ENCODE assay signal across 18 cellular contexts in genomic region chr9:134225186-134225585, GRCh38.
"Had no signal": no experiment of that assay in that cellular context is flagged by ENCODE, and none has a peak within 500 bp of the region (broad histone marks: within the 10 kb centered on the region; RNA-seq: fewer than 3 reads in every experiment).

No MANE protein-coding gene starts in this region.

- H3K36me3 Mint-ChIP-seq: activated naive CD4-positive, alpha-beta T cell treated with anti-CD3 and anti-CD28 coated beads, Interleukin-2, amount 10 ng/mL, durations not matched to agents 7 days and 5 days; natural killer cell had no signal

- H3K27me3 ChIP-seq: adrenal gland, gastroesophageal sphincter, hepatocyte had no signal

- H3K4me3 ChIP-seq: adrenal gland, gastroesophageal sphincter, hepatocyte had no signal

- H3K27ac Mint-ChIP-seq: activated naive CD4-positive, alpha-beta T cell treated with anti-CD3 and anti-CD28 coated beads, Interleukin-2, amount 10 ng/mL, durations not matched to agents 7 days and 5 days; activated T-helper 2 cell treated with anti-CD3 and anti-CD28 coated beads, Interferon-gamma antibody, Interleukin-2, Interleukin-4, amounts not matched to agents 10 μg/mL and 5 μg/mL and 100 μg/mL, durations not matched to agents 14 hours and 24 hours and 36 hours; natural killer cell; T-helper 17 cell had no signal

- H3K36me3 ChIP-seq: adrenal gland, gastroesophageal sphincter had no signal

- H3K27me3 Mint-ChIP-seq: activated naive CD4-positive, alpha-beta T cell treated with anti-CD3 and anti-CD28 coated beads, Interleukin-2, amount 10 ng/mL, durations not matched to agents 7 days and 5 days had no signal

- DNase-seq: activated CD4-positive, alpha-beta T cell treated with anti-CD3 and anti-CD28 coated beads, Interleukin-2, amount 50 U/mL, for 1 hour; activated CD4-positive, CD25-positive, alpha-beta regulatory T cell; activated naive CD4-positive, alpha-beta T cell treated with anti-CD3 and anti-CD28 coated beads, Interleukin-2, amount 10 ng/mL, durations not matched to agents 7 days and 5 days; activated T-cell treated with anti-CD3 and anti-CD28 coated beads for 4 hours; central memory CD4-positive, alpha-beta T cell; cortex of kidney; effector CD8-positive, alpha-beta T cell; kidney glomerular epithelial cell; natural killer cell; stimulated activated CD4-positive, alpha-beta T cell treated with anti-CD3 and anti-CD28 coated beads, Interleukin-2, amount 100 ng/mL, for 24 hours; stimulated activated naive CD4-positive, alpha-beta T cell treated with Interleukin-2 at 50 U/mL for 16 hours; T-helper 17 cell; trophoblast cell had no signal

- H3K9me3 ChIP-seq: adrenal gland, gastroesophageal sphincter had no signal

- ATAC-seq: gastroesophageal sphincter, natural killer cell, SK-N-SH treated with all-trans-retinoic acid at 6 μM for 48 hours, T-helper 17 cell had no signal

- H3K9me3 Mint-ChIP-seq: activated naive CD4-positive, alpha-beta T cell treated with anti-CD3 and anti-CD28 coated beads, Interleukin-2, amount 10 ng/mL, durations not matched to agents 7 days and 5 days; activated T-helper 2 cell treated with anti-CD3 and anti-CD28 coated beads, Interferon-gamma antibody, Interleukin-2, Interleukin-4, amounts not matched to agents 10 μg/mL and 5 μg/mL and 100 μg/mL, durations not matched to agents 14 hours and 24 hours and 36 hours; natural killer cell had no signal

- H3K27ac ChIP-seq: gastroesophageal sphincter, hepatocyte had no signal

- H3K4me1 Mint-ChIP-seq: activated naive CD4-positive, alpha-beta T cell treated with anti-CD3 and anti-CD28 coated beads, Interleukin-2, amount 10 ng/mL, durations not matched to agents 7 days and 5 days; natural killer cell had no signal

- H3K4me3 Mint-ChIP-seq: activated naive CD4-positive, alpha-beta T cell treated with anti-CD3 and anti-CD28 coated beads, Interleukin-2, amount 10 ng/mL, durations not matched to agents 7 days and 5 days; natural killer cell; T-helper 17 cell had no signal
